ENCODE assay signal across 1 cellular context in the genomic region with DNA sequence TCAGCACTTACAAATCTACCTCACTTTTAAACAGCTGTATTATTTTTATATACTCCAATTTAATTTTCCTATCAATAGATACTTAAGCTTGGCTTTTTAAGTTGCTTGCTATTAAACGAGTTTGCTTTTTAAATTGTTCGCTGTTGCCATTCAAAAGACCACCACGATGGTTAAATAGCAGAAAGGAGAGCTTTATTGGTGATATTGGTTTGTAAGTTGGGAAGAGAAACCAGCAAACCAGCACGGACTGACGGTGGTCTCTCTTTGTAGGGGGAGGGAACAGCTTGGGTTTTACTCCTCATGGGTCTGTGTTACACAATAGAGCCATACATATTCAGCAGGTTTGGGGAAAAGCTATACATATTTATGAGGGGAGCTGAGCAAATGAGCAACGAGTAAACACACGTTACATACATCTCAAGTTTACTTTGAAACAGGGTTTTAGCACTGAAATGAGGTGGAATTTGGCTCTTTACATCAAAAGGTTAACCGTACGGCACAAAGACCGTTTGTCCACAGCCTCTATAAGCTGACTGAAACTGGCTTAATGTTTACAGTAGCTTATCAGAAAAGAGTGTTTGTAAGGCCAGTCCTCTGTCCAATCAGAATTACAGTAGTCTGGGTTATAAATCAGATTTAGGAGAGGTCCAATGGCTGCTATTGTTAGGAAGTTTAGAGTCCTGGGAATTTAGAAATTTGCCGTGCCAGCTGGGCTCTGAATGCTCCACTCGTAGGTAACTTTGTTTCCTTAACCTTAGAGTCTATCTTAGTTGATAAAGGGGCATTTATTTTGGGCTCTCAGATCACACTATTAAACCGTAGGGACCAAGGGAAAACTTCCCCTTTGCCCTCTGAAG.
TF ChIP-seq lines count a peak whose summit lies in the region.

No MANE protein-coding gene starts in this region.

TF ChIP-seq in GM23338, 12 proteins besides CTCF, POLR2A, EP300 and RAD21:
- TF ChIP-seq ZNF331 (CRISPR knock-in tag; IDR thresholded peaks at IDR 0.05; ENCODE audit: low read depth) (no peak), EZH2phosphoT487 (IDR thresholded peaks at IDR 0.05; ENCODE audit: unreplicated experiment) (no peak), EZH2 (IDR thresholded peaks at IDR 0.05; ENCODE audit: low read depth, unreplicated experiment) (no peak), NANOG (IDR thresholded peaks at IDR 0.05; ENCODE audit: borderline replicate concordance) (no peak)
TF ChIP-seq in GM23338: peak in this region for 0.
